ENCODE assay signal across 30 cellular contexts in genomic region chr16:61590577-61590976, GRCh38.
"Had no signal": no experiment of that assay in that cellular context is flagged by ENCODE, and none has a peak within 500 bp of the region (broad histone marks: within the 10 kb centered on the region; RNA-seq: fewer than 3 reads in every experiment).

No MANE protein-coding gene starts in this region.

- H3K36me3 Mint-ChIP-seq: activated CD4-positive, alpha-beta memory T cell treated with anti-CD3 and anti-CD28 coated beads for 36 hours; activated CD8-positive, alpha-beta memory T cell treated with anti-CD3 and anti-CD28 coated beads, Interleukin-2, amount 10 ng/mL, durations not matched to agents 7 days and 5 days; activated naive CD4-positive, alpha-beta T cell treated with anti-CD3 and anti-CD28 coated beads, Interleukin-2, amount 50 U/mL, for 24 hours; activated naive CD8-positive, alpha-beta T cell treated with anti-CD3 and anti-CD28 coated beads for 36 hours had no signal

- H3K27ac Mint-ChIP-seq: activated CD4-positive, alpha-beta memory T cell treated with anti-CD3 and anti-CD28 coated beads for 36 hours; activated CD4-positive, alpha-beta T cell treated with anti-CD3 and anti-CD28 coated beads for 36 hours; activated CD4-positive, alpha-beta T cell treated with anti-CD3 and anti-CD28 coated beads, Interleukin-2, amount 10 ng/mL, durations not matched to agents 24 days and 14 days; activated CD8-positive, alpha-beta memory T cell treated with anti-CD3 and anti-CD28 coated beads, Interleukin-2, amount 10 ng/mL, durations not matched to agents 7 days and 5 days; activated CD8-positive, alpha-beta T cell treated with anti-CD3 and anti-CD28 coated beads, Interleukin-2, amount 10 ng/mL, durations not matched to agents 7 days and 5 days; activated naive CD4-positive, alpha-beta T cell treated with anti-CD3 and anti-CD28 coated beads for 36 hours; activated naive CD4-positive, alpha-beta T cell treated with anti-CD3 and anti-CD28 coated beads, Interleukin-2, amount 50 U/mL, for 24 hours; activated naive CD8-positive, alpha-beta T cell treated with anti-CD3 and anti-CD28 coated beads for 36 hours; activated naive CD8-positive, alpha-beta T cell treated with anti-CD3 and anti-CD28 coated beads, Interleukin-2, amount 50 U/mL, for 24 hours; activated T-helper 1 cell treated with anti-CD3 and anti-CD28 coated beads, Interleukin-12 subunit alpha, Interleukin-12 subunit beta, Interleukin-2, Interleukin-4 antibody, amounts not matched to agents 30 ng/mL and 10 ng/mL and 1 ng/mL, durations not matched to agents 14 hours and 24 hours and 36 hours; activated T-helper 2 cell treated with anti-CD3 and anti-CD28 coated beads, Interferon-gamma antibody, Interleukin-2, Interleukin-4, amounts not matched to agents 10 μg/mL and 5 μg/mL and 100 μg/mL, durations not matched to agents 14 hours and 24 hours and 36 hours had no signal

- H3K27ac ChIP-seq: adrenal gland, body of pancreas, epithelial cell of prostate, esophagus squamous epithelium, gastroesophageal sphincter had no signal

- H3K4me1 Mint-ChIP-seq: activated CD4-positive, alpha-beta T cell treated with anti-CD3 and anti-CD28 coated beads for 36 hours; activated CD4-positive, alpha-beta T cell treated with anti-CD3 and anti-CD28 coated beads, Interleukin-2, amount 10 ng/mL, durations not matched to agents 24 days and 14 days; activated CD8-positive, alpha-beta memory T cell treated with anti-CD3 and anti-CD28 coated beads, Interleukin-2, amount 10 ng/mL, durations not matched to agents 7 days and 5 days; activated naive CD4-positive, alpha-beta T cell treated with anti-CD3 and anti-CD28 coated beads, Interleukin-2, amount 50 U/mL, for 24 hours; activated naive CD8-positive, alpha-beta T cell treated with anti-CD3 and anti-CD28 coated beads for 36 hours; activated naive CD8-positive, alpha-beta T cell treated with anti-CD3 and anti-CD28 coated beads, Interleukin-2, amount 50 U/mL, for 24 hours had no signal

- H3K4me3 ChIP-seq: adrenal gland, body of pancreas, esophagus squamous epithelium, gastroesophageal sphincter had no signal

- H3K4me1 ChIP-seq: adrenal gland, body of pancreas, esophagus squamous epithelium, gastroesophageal sphincter had no signal

- H3K36me3 ChIP-seq: adrenal gland, esophagus squamous epithelium, gastroesophageal sphincter had no signal

- H3K27me3 Mint-ChIP-seq: activated CD4-positive, alpha-beta memory T cell treated with anti-CD3 and anti-CD28 coated beads for 36 hours; activated CD4-positive, alpha-beta T cell treated with anti-CD3 and anti-CD28 coated beads for 36 hours; activated CD4-positive, alpha-beta T cell treated with anti-CD3 and anti-CD28 coated beads, Interleukin-2, amount 10 ng/mL, durations not matched to agents 24 days and 14 days; activated CD8-positive, alpha-beta memory T cell treated with anti-CD3 and anti-CD28 coated beads, Interleukin-2, amount 10 ng/mL, durations not matched to agents 7 days and 5 days; activated naive CD4-positive, alpha-beta T cell treated with anti-CD3 and anti-CD28 coated beads, Interleukin-2, amount 50 U/mL, for 24 hours; activated naive CD8-positive, alpha-beta T cell treated with anti-CD3 and anti-CD28 coated beads for 36 hours; activated naive CD8-positive, alpha-beta T cell treated with anti-CD3 and anti-CD28 coated beads, Interleukin-2, amount 50 U/mL, for 24 hours had no signal

- H3K27me3 ChIP-seq: adrenal gland, body of pancreas, esophagus squamous epithelium, gastroesophageal sphincter had no signal

- DNase-seq: activated CD4-positive, alpha-beta memory T cell treated with anti-CD3 and anti-CD28 coated beads for 36 hours; activated CD4-positive, alpha-beta T cell treated with anti-CD3 and anti-CD28 coated beads for 36 hours; activated CD4-positive, alpha-beta T cell treated with anti-CD3 and anti-CD28 coated beads, Interleukin-2, amount 10 ng/mL, durations not matched to agents 24 days and 14 days; activated CD4-positive, CD25-positive, alpha-beta regulatory T cell; activated CD4-positive, CD25-positive, alpha-beta regulatory T cell treated with anti-CD3 and anti-CD28 coated beads, Interleukin-2, amount 50 U/mL, for 72 hours; activated CD8-positive, alpha-beta memory T cell treated with anti-CD3 and anti-CD28 coated beads, Interleukin-2, amount 10 ng/mL, durations not matched to agents 7 days and 5 days; activated CD8-positive, alpha-beta memory T cell treated with anti-CD3 and anti-CD28 coated beads, Interleukin-2, amount 50 U/mL, for 4 hours; activated CD8-positive, alpha-beta T cell treated with anti-CD3 and anti-CD28 coated beads, Interleukin-2, amount 10 ng/mL, durations not matched to agents 7 days and 5 days; activated effector memory CD4-positive, alpha-beta T cell treated with anti-CD3 and anti-CD28 coated beads, Interleukin-2, amount 50 U/mL, for 16 hours; activated naive CD4-positive, alpha-beta T cell treated with anti-CD3 and anti-CD28 coated beads for 36 hours; activated naive CD8-positive, alpha-beta T cell treated with anti-CD3 and anti-CD28 coated beads for 36 hours; activated naive CD8-positive, alpha-beta T cell treated with anti-CD3 and anti-CD28 coated beads, Interleukin-2, amount 50 U/mL, for 24 hours; activated T-cell treated with anti-CD3 and anti-CD28 coated beads, Interleukin-2, amount 50 U/mL, for 1 hour; activated T-cell treated with anti-CD3 and anti-CD28 coated beads, Interleukin-2, amount 50 U/mL, for 48 hours; adrenal gland; amygdala; aorta; body of pancreas; caudate nucleus; cortex of kidney; dermis blood vessel endothelial cell; effector CD4-positive, alpha-beta T cell; esophagus squamous epithelium; foreskin melanocyte; T-helper 2 cell had no signal

- H3K4me3 Mint-ChIP-seq: activated CD4-positive, alpha-beta memory T cell treated with anti-CD3 and anti-CD28 coated beads for 36 hours; activated CD4-positive, alpha-beta T cell treated with anti-CD3 and anti-CD28 coated beads for 36 hours; activated CD4-positive, alpha-beta T cell treated with anti-CD3 and anti-CD28 coated beads, Interleukin-2, amount 10 ng/mL, durations not matched to agents 24 days and 14 days; activated CD8-positive, alpha-beta memory T cell treated with anti-CD3 and anti-CD28 coated beads, Interleukin-2, amount 10 ng/mL, durations not matched to agents 7 days and 5 days; activated CD8-positive, alpha-beta T cell treated with anti-CD3 and anti-CD28 coated beads, Interleukin-2, amount 10 ng/mL, durations not matched to agents 7 days and 5 days; activated naive CD4-positive, alpha-beta T cell treated with anti-CD3 and anti-CD28 coated beads for 36 hours; activated naive CD4-positive, alpha-beta T cell treated with anti-CD3 and anti-CD28 coated beads, Interleukin-2, amount 50 U/mL, for 24 hours; activated naive CD8-positive, alpha-beta T cell treated with anti-CD3 and anti-CD28 coated beads for 36 hours; activated naive CD8-positive, alpha-beta T cell treated with anti-CD3 and anti-CD28 coated beads, Interleukin-2, amount 50 U/mL, for 24 hours; activated T-helper 1 cell treated with anti-CD3 and anti-CD28 coated beads, Interleukin-12 subunit alpha, Interleukin-12 subunit beta, Interleukin-2, Interleukin-4 antibody, amounts not matched to agents 30 ng/mL and 10 ng/mL and 1 ng/mL, durations not matched to agents 14 hours and 24 hours and 36 hours had no signal
